Comparison of ENCODE assay signal across 22 cellular contexts in the genomic region with DNA sequence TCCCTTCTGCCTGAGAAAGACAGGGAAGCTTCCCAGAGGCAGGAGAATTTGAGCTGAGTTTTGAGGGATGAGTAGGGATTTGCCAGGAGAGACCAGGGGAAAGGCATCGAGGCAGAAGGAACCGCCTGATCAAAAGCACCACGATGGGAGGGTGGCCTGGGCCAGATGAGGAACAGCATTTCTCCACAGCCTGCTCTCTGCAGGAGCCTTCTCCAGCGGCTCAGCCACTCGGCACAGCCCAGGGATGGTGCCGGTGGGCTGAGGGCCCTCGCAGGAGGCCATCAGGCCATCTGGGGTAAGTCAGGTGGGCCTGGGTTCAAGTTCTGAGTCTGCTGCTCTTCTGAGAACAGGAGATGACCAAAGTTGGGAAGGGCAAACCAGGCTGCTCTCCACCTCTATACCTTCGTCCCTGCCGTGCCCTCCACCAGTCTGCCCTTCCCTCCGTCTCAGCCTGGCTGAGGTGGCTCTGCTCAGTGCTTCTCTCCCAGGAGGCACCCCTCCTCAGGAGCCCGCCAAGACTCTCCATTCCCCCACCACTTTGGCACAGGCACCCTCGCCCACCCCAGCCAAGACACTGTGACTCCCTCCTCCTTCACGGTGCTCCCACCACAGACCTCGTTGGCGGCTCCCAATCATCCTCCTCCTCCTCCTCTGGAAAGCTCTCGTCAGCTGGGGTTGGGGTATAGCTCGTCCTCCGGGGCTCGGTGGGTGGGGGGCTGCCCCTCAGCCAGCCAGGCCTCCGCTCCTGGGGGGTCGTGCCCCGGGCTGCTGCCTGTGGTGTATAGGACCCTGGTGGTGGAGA. TPM values are rescaled to one million over a fixed set of nuclear protein-coding genes. Genes with fewer than 3 reads are reported as not detected.
DNase-seq lines count a peak whose midpoint lies in the region; ATAC-seq, FAIRE-seq and TF ChIP-seq lines count a peak whose summit lies in the region.
"Had no signal": no experiment of that assay in that cellular context is flagged by ENCODE, and none has a peak within 500 bp of the region (broad histone marks: within the 10 kb centered on the region; RNA-seq: fewer than 3 reads in every experiment).

No MANE protein-coding gene starts in this region.

- TF ChIP-seq CTCF in kidney (IDR thresholded peaks at IDR 0.05; ENCODE audit: borderline replicate concordance, extremely low read depth, insufficient read depth) = no peak
- no peak for TF ChIP-seq CTCF in mucosa of descending colon (IDR thresholded peaks at IDR 0.05)

- H3K36me3 ChIP-seq in kidney (ENCODE audit: control insufficient read depth in 1 of 2, insufficient read depth in 2 of 2, low read length in 2 of 2) (no peaks in the 10 kb centered on the region), mucosa of descending colon (ENCODE audit: low read depth) (no peaks in the 10 kb centered on the region)
- H3K36me3 ChIP-seq: BLaER1 had no signal

- no peaks in the 10 kb centered on the region for H3K27me3 ChIP-seq in right cardiac atrium (ENCODE audit: control insufficient read depth, insufficient read depth)
- H3K27me3 ChIP-seq: BLaER1 had no signal

- H3K9me3 ChIP-seq in right cardiac atrium (ENCODE audit: control insufficient read depth, low read length) (peaks cover 4% of the 10 kb centered on the region), kidney (ENCODE audit: control insufficient read depth in 1 of 2, low read length in 2 of 2) (peaks cover 2 to 6% of the 10 kb centered on the region in 2 donors), mucosa of descending colon (peaks cover 12% of the 10 kb centered on the region)

- H3K27ac ChIP-seq in right cardiac atrium (ENCODE audit: low read length) = no peak overlapping the region
- no peak overlapping the region for H3K27ac ChIP-seq in kidney (ENCODE audit: low read depth in 2 of 2, low read length in 2 of 2)
- H3K27ac ChIP-seq: BLaER1 had no signal

- FAIRE-seq in kidney (lab: Jason Lieb, UNC) = no peak
- FAIRE-seq: GM12878, GM19239 had no signal

- 86% methylated on average over 22 of the region's 22 CpGs for WGBS in right cardiac atrium

- H3K4me1 ChIP-seq in right cardiac atrium (ENCODE audit: control insufficient read depth, insufficient read depth, low read length) = no peaks in the 10 kb centered on the region
- no peaks in the 10 kb centered on the region for H3K4me1 ChIP-seq in kidney (ENCODE audit: control insufficient read depth in 1 of 2, insufficient read depth in 1 of 2, low read depth in 1 of 2, low read length in 2 of 2)
- no peaks in the 10 kb centered on the region for H3K4me1 ChIP-seq in mucosa of descending colon (ENCODE audit: low read depth)

- H3K4me3 ChIP-seq in right cardiac atrium (ENCODE audit: low read length) (no peak overlapping the region), kidney (ENCODE audit: low read length in 2 of 2) (no peak overlapping the region), mucosa of descending colon (no peak overlapping the region)
- H3K4me3 ChIP-seq: BLaER1, GM12878, GM23338 had no signal

- DNase-seq in right cardiac atrium = peak in 2 of 3 donors; percentile 30 to 49
- DNase-seq in left ventricle myocardium superior = no peak
- peak; percentile 41 for DNase-seq in kidney
- DNase-seq in posterior vena cava (ENCODE audit: low spot score) = peak; percentile 68
- DNase-seq in mucosa of descending colon = no peak
- DNase-seq in GM19240 (ENCODE audit: insufficient read length, low spot score) = no peak
- DNase-seq: CD4-positive, alpha-beta memory T cell; DMS53; EL; KG1; MV-4-11; NCI-H1694 treated with DMSO at 0.1 percent for 48 hours; NCI-H510A; NCI-H748 treated with DMSO at 0.1 percent for 48 hours; OCI-M1; SHP77 treated with DMSO at 0.1 percent for 48 hours had no signal

- H3K9ac ChIP-seq in kidney (ENCODE audit: low read length in 2 of 2) = no peak overlapping the region
- H3K9ac ChIP-seq: BLaER1 had no signal

- intact Hi-C loops in right cardiac atrium (cut with DNase I) (no loop called here), left ventricle myocardium superior (cut with micrococcal nuclease) (loop anchor here (5.0 kb wide), 1 partner anchor 42 kb away; no protein-coding TSS in a partner anchor), kidney (cut with DNase I) (no loop called here), posterior vena cava (cut with DNase I) (loop anchor here in 1 of 2 donors (5.0 kb wide), 1 partner anchor 42 kb away; no protein-coding TSS in a partner anchor), mucosa of descending colon (cut with DNase I, micrococcal nuclease) (no loop called here)

- ATAC-seq in right cardiac atrium (peak in 1 of 2 donors; percentile 13), left ventricle myocardium superior (no peak), GM18861 (IDR thresholded peaks at IDR 0.05; ENCODE audit: unreplicated experiment) (no peak), mucosa of descending colon (no peak)
- ATAC-seq: GM12878, GM23338, HCT116 had no signal

RNA-seq across cellular contexts. Expression of gene GRIP2, which starts 34.9 kb away (rescaled TPM):
- 10 to 100 TPM in 3 of 4 donors, 1 to 10 TPM in 1; 8.7 to 14.5 (median 13.0) TPM for total RNA-seq in right cardiac atrium
- polyA plus RNA-seq in right cardiac atrium = 9.9 TPM
- 37.0 TPM for total RNA-seq in left ventricle myocardium superior
- 3.0 TPM for total RNA-seq in kidney
- polyA plus RNA-seq in kidney (ENCODE audit: insufficient read depth, low read depth, low replicate concordance) = 3.2 TPM
- 1 to 10 TPM; 3.7 to 3.9 TPM for total RNA-seq in posterior vena cava
- total RNA-seq in mucosa of descending colon = 1 to 10 TPM in 2 of 3 donors, under 1 TPM in 1; 0.70 to 2.2 (median 1.6) TPM
- total RNA-seq: CD4-positive, alpha-beta memory T cell; GM12878 had no signal
- polyA plus RNA-seq: CD4-positive, alpha-beta memory T cell; GM12878 had no signal

Comparison
In these comparisons a context has a peak if more than half of its experiments do, and no peak if none do; other contexts are left out.
1. DNase-seq: peak in right cardiac atrium (2 of 3), kidney (single experiment) and posterior vena cava (single experiment); none in left ventricle myocardium superior (single experiment), mucosa of descending colon (0 of 3) and GM19240 (single experiment).